23 cellular contexts compared by ENCODE assay signal in genomic region chr3:10339376-10339955, GRCh38. TPM values are rescaled to one million over a fixed set of nuclear protein-coding genes. Genes with fewer than 3 reads are reported as not detected.
"Had no signal": no experiment of that assay in that cellular context is flagged by ENCODE, and none has a peak within 500 bp of the region (broad histone marks: within the 10 kb centered on the region; RNA-seq: fewer than 3 reads in every experiment).

No MANE protein-coding gene starts in this region.

- H3K27me3 Mint-ChIP-seq: activated naive CD8-positive, alpha-beta T cell treated with anti-CD3 and anti-CD28 coated beads for 36 hours had no signal

- DNase-seq: activated CD4-positive, alpha-beta T cell treated with anti-CD3 and anti-CD28 coated beads for 1 hour; activated CD4-positive, alpha-beta T cell treated with anti-CD3 and anti-CD28 coated beads, Interleukin-2, amount 50 U/mL, for 1 hour; activated CD8-positive, alpha-beta memory T cell treated with anti-CD3 and anti-CD28 coated beads, Interleukin-2, amount 50 U/mL, for 48 hours; activated naive CD4-positive, alpha-beta T cell treated with Interleukin-2 at 50 U/mL for 16 hours; activated naive CD8-positive, alpha-beta T cell treated with anti-CD3 and anti-CD28 coated beads for 36 hours; activated T-cell treated with anti-CD3 and anti-CD28 coated beads, Interleukin-2, amount 50 U/mL, for 4 hours; central memory CD4-positive, alpha-beta T cell; effector CD4-positive, alpha-beta T cell; heart right ventricle; lower lobe of right lung; mucosa of descending colon; retina; stimulated activated CD4-positive, alpha-beta T cell treated with anti-CD3 and anti-CD28 coated beads, Interleukin-4, amount 100 ng/mL, for 24 hours; stimulated activated naive CD4-positive, alpha-beta T cell treated with Interleukin-2 at 50 U/mL for 16 hours; WERI-Rb-1 had no signal

- H3K4me3 ChIP-seq: heart right ventricle, lower lobe of right lung, mucosa of descending colon, thoracic aorta, vagina had no signal

- H3K9me3 Mint-ChIP-seq: activated naive CD8-positive, alpha-beta T cell treated with anti-CD3 and anti-CD28 coated beads for 36 hours; activated T-cell treated with anti-CD3 and anti-CD28 coated beads, Interleukin-2, amount 50 U/mL, for 4 hours; T-helper 2 cell treated with Interferon-gamma antibody and Interleukin-4, amounts not matched to agents 5 μg/mL and 100 μg/mL, for 36 hours; type B pancreatic cell had no signal

- H3K36me3 ChIP-seq: heart right ventricle, lower lobe of right lung, thoracic aorta, vagina, WERI-Rb-1 had no signal

- H3K27me3 ChIP-seq: vagina had no signal

- ATAC-seq: activated T-cell treated with anti-CD3 and anti-CD28 coated beads, Interleukin-2, amount 50 U/mL, for 4 hours; heart right ventricle; lower lobe of right lung; mucosa of descending colon had no signal

- H3K27ac Mint-ChIP-seq: activated naive CD8-positive, alpha-beta T cell treated with anti-CD3 and anti-CD28 coated beads for 36 hours; progenitor cell of endocrine pancreas; T-helper 2 cell treated with Interferon-gamma antibody and Interleukin-4, amounts not matched to agents 5 μg/mL and 100 μg/mL, for 36 hours; type B pancreatic cell had no signal

- H3K4me1 Mint-ChIP-seq: activated naive CD8-positive, alpha-beta T cell treated with anti-CD3 and anti-CD28 coated beads for 36 hours had no signal

- H3K4me1 ChIP-seq: heart right ventricle, lower lobe of right lung, vagina had no signal

- H3K9me3 ChIP-seq: heart right ventricle, lower lobe of right lung, mucosa of descending colon, thoracic aorta, vagina had no signal

- H3K27ac ChIP-seq: heart right ventricle, lower lobe of right lung, thoracic aorta, vagina, WERI-Rb-1 had no signal

- H3K36me3 Mint-ChIP-seq: activated naive CD8-positive, alpha-beta T cell treated with anti-CD3 and anti-CD28 coated beads for 36 hours; type B pancreatic cell had no signal

- H3K4me3 Mint-ChIP-seq: activated naive CD8-positive, alpha-beta T cell treated with anti-CD3 and anti-CD28 coated beads for 36 hours; activated T-cell treated with anti-CD3 and anti-CD28 coated beads, Interleukin-2, amount 50 U/mL, for 4 hours; T-helper 2 cell treated with Interferon-gamma antibody and Interleukin-4, amounts not matched to agents 5 μg/mL and 100 μg/mL, for 36 hours; type B pancreatic cell had no signal

RNA-seq across cellular contexts. Expression of gene GHRL, which starts 46.7 kb away (rescaled TPM):
- total RNA-seq: astrocyte, epithelial cell of proximal tubule, fibroblast of villous mesenchyme, vagina had no signal
